In genomic region chr2:203698410-203698809, GRCh38 we compare ENCODE assay signal across 2 cellular contexts. TPM values are rescaled to one million over a fixed set of nuclear protein-coding genes. Genes with fewer than 3 reads are reported as not detected.
"Had no signal": no experiment of that assay in that cellular context is flagged by ENCODE, and none has a peak within 500 bp of the region (broad histone marks: within the 10 kb centered on the region; RNA-seq: fewer than 3 reads in every experiment).

No MANE protein-coding gene starts in this region.

RNA-seq across cellular contexts. Expression of gene CD28, which starts 8.0 kb away (rescaled TPM):
- total RNA-seq: activated B cell treated with CpG ODN at 0.5 μM for 24 hours, astrocyte had no signal
